Comparison of ENCODE assay signal across 8 cellular contexts in genomic region chr6:32113386-32114352, GRCh38. TPM values are rescaled to one million over a fixed set of nuclear protein-coding genes. Genes with fewer than 3 reads are reported as not detected.
DNase-seq lines count a peak whose midpoint lies in the region; ATAC-seq, FAIRE-seq and TF ChIP-seq lines count a peak whose summit lies in the region.

No MANE protein-coding gene starts in this region.

- H3K9me3 ChIP-seq in HCT116 (ENCODE audit: control insufficient read depth in 1 of 2, insufficient read depth in 1 of 2, low read depth in 1 of 2, low read length in 2 of 2) (no peaks in the 10 kb centered on the region), astrocyte (ENCODE audit: insufficient read depth, low read depth, low read length) (no peaks in the 10 kb centered on the region), hepatocyte (ENCODE audit: low read depth) (no peaks in the 10 kb centered on the region)

- peak overlapping the region; percentile 22 for H3K4me2 ChIP-seq in HCT116 (ENCODE audit: low read length)
- H3K4me2 ChIP-seq in astrocyte (ENCODE audit: low read length): no peak overlapping the region
- no peak overlapping the region for H3K4me2 ChIP-seq in hepatocyte

- peaks cover 26% of the 10 kb centered on the region for H3K27me3 Mint-ChIP-seq in astrocyte (ENCODE audit: low read depth, unreplicated experiment)

- BruUV-seq in HCT116 (replicated peaks; lab: Mats Ljungman, UMichigan): no TSS peak

- TF ChIP-seq RAD21 in HCT116 (IDR thresholded peaks at IDR 0.05; ENCODE audit: low read depth): peak; percentile 33

- H3K9me3 Mint-ChIP-seq in astrocyte (ENCODE audit: unreplicated experiment): no peaks in the 10 kb centered on the region

- POLR2A ChIA-PET in HCT116 (lab: Charles Lee) (no interaction called here), GM10248 (lab: Yijun Ruan, JAX) (no interaction called here)

- no peak overlapping the region for H2AFZ ChIP-seq in HCT116 (ENCODE audit: low read depth, low read length, poor library complexity, severe bottlenecking)
- H2AFZ ChIP-seq in astrocyte (ENCODE audit: low read depth, low read length): no peak overlapping the region
- H2AFZ ChIP-seq in hepatocyte: no peak overlapping the region

- H3K4me1 Mint-ChIP-seq in astrocyte (ENCODE audit: low read depth, unreplicated experiment): peaks cover 12% of the 10 kb centered on the region

- H3K27ac ChIP-seq in HCT116 (ENCODE audit: low read depth, low read length) (no peak overlapping the region), astrocyte (ENCODE audit: low read depth, low read length) (no peak overlapping the region), hepatocyte (peak overlapping the region; percentile 84)

- no peak overlapping the region for H3K4me3 Mint-ChIP-seq in astrocyte (ENCODE audit: unreplicated experiment)

- no peaks in the 10 kb centered on the region for H3K27me3 ChIP-seq in HCT116 (ENCODE audit: insufficient read depth, low read length)
- H3K27me3 ChIP-seq in astrocyte (ENCODE audit: insufficient read depth, low read length): peaks cover 5% of the 10 kb centered on the region
- no peaks in the 10 kb centered on the region for H3K27me3 ChIP-seq in hepatocyte

- no peak overlapping the region for H3K27ac Mint-ChIP-seq in astrocyte (ENCODE audit: unreplicated experiment)

- CTCF ChIA-PET in HCT116 (lab: Charles Lee): no interaction called here
- CTCF ChIA-PET in GM10248 (lab: Yijun Ruan, JAX): interaction anchor here (0.9 to 5.5 kb wide), 3 partner anchors 10 to 29 kb away, joined by 3 to 64 read pairs (median 4); partner anchors contain the start of genes ATF6B and FKBPL

- DNase-seq in HCT116 (ENCODE audit: low read depth, low spot score): no peak
- DNase-seq in astrocyte (ENCODE audit: low read depth): peak; percentile 69
- peak; percentile 82 for DNase-seq in hepatocyte (ENCODE audit: low spot score)
- peak; percentile 87 for DNase-seq in renal cortical epithelial cell (ENCODE audit: low read depth)
- no peak for DNase-seq in 8988T
- no peak for DNase-seq in NCI-H446 treated with DMSO at 0.1 percent for 48 hours (lab: John Stamatoyannopoulos, UW)
- DNase-seq in GM10248 (ENCODE audit: extremely low spot score): no peak

- H3K4me3 ChIP-seq in HCT116 (replicated peaks in 1 of 2; ENCODE audit: low read depth in 1 of 2, low read length in 2 of 2) (no peak overlapping the region), astrocyte (ENCODE audit: insufficient read depth, low read depth, low read length) (no peak overlapping the region), hepatocyte (no peak overlapping the region)

- H3K79me2 ChIP-seq in HCT116 (ENCODE audit: insufficient read depth, low read length) (no peaks in the 10 kb centered on the region), astrocyte (ENCODE audit: insufficient read depth, low read length) (no peaks in the 10 kb centered on the region), hepatocyte (no peaks in the 10 kb centered on the region)

- ATAC-seq in HCT116 (peak; percentile 53), HG02885 (IDR thresholded peaks at IDR 0.05; ENCODE audit: poor library complexity, unreplicated experiment) (no peak)

- H4K20me1 ChIP-seq in HCT116 (ENCODE audit: insufficient read depth) (no peaks in the 10 kb centered on the region), astrocyte (ENCODE audit: insufficient read depth, low read length) (peaks cover 14% of the 10 kb centered on the region), hepatocyte (ENCODE audit: insufficient read depth, poor library complexity, severe bottlenecking) (no peaks in the 10 kb centered on the region)

- intact Hi-C loops in HCT116 (cut with micrococcal nuclease): no loop called here

- H3K9me2 ChIP-seq in HCT116 (ENCODE audit: insufficient read depth) (no peaks in the 10 kb centered on the region), hepatocyte (replicated peaks; ENCODE audit: insufficient read depth) (no peaks in the 10 kb centered on the region)

- peaks cover 6 to 14% of the 10 kb centered on the region in 2 experiments; a peak in 3 of 4 replicates for H3K36me3 ChIP-seq in HCT116 (ENCODE audit: control insufficient read depth in 1 of 2, insufficient read depth in 2 of 2, low read length in 2 of 2)
- H3K36me3 ChIP-seq in astrocyte (ENCODE audit: insufficient read depth, low read length): peaks cover 16% of the 10 kb centered on the region
- no peaks in the 10 kb centered on the region for H3K36me3 ChIP-seq in hepatocyte (replicated peaks; ENCODE audit: insufficient read depth, low read depth)

- no peak for TF ChIP-seq POLR2A in HCT116 (IDR thresholded peaks at IDR 0.05; ENCODE audit: borderline replicate concordance, extremely low read depth, insufficient read depth, insufficient read length)

- H3K4me1 ChIP-seq in HCT116 (ENCODE audit: control insufficient read depth in 1 of 2, insufficient read depth in 2 of 2, low read length in 2 of 2): peaks cover 0 to 24% of the 10 kb centered on the region in 2 experiments; a peak in 2 of 4 replicates
- H3K4me1 ChIP-seq in astrocyte (ENCODE audit: insufficient read depth, low read length): peaks cover 15% of the 10 kb centered on the region
- peaks cover 17% of the 10 kb centered on the region for H3K4me1 ChIP-seq in hepatocyte (ENCODE audit: insufficient read depth)

- TF ChIP-seq CTCF in HCT116 (IDR thresholded peaks at IDR 0.05 in 2 of 3, conservative IDR thresholded peaks at IDR 0.05 in 1 of 3; ENCODE audit: borderline replicate concordance in 1 of 3, insufficient read depth in 1 of 3, low read depth in 2 of 3, low read length in 2 of 3) (peak in 1 of 3 experiments; percentile 12; a peak in 1 of 6 replicates), astrocyte (IDR thresholded peaks at IDR 0.05; ENCODE audit: insufficient read depth, low read depth, low read length) (peak; percentile 24), hepatocyte (IDR thresholded peaks at IDR 0.05; ENCODE audit: poor library complexity) (peak; percentile 37), GM10248 (IDR thresholded peaks at IDR 0.05; ENCODE audit: control extremely low read depth, extremely low read depth, low read depth, missing control alignments) (no peak)

- peaks cover 17% of the 10 kb centered on the region for H3K36me3 Mint-ChIP-seq in astrocyte (ENCODE audit: low read depth, unreplicated experiment)

- WGBS in hepatocyte (ENCODE audit: low lambda C conversion rate, missing lambda C conversion rate): 85% methylated on average over 9 of the region's 9 CpGs

- FAIRE-seq in astrocyte (lab: Jason Lieb, UNC): no peak

- RAD21 ChIA-PET in HCT116 (lab: Charles Lee; ENCODE audit: low non-redundant PET in 1 of 2, low total read pairs in 2 of 2, uncharacterized antibody in 2 of 2, unreplicated experiment in 2 of 2): no interaction called here

- H3K9ac ChIP-seq in HCT116 (ENCODE audit: low read length) (no peak overlapping the region), astrocyte (ENCODE audit: low read length) (peak overlapping the region; percentile 7)

TF ChIP-seq in HCT116, 20 proteins besides CTCF, POLR2A, EP300 and RAD21 (continues in another document):
- TF ChIP-seq EZH2phosphoT487 (IDR thresholded peaks at IDR 0.05; ENCODE audit: borderline replicate concordance): no peak
- no peak for TF ChIP-seq EZH2 (IDR thresholded peaks at IDR 0.05)
- TF ChIP-seq SIN3A (IDR thresholded peaks at IDR 0.05; ENCODE audit: low read depth): no peak
- no peak for TF ChIP-seq EGR1 (IDR thresholded peaks at IDR 0.05; ENCODE audit: low read depth)
- no peak for TF ChIP-seq MAX (IDR thresholded peaks at IDR 0.05)
- TF ChIP-seq, protein P1, sequence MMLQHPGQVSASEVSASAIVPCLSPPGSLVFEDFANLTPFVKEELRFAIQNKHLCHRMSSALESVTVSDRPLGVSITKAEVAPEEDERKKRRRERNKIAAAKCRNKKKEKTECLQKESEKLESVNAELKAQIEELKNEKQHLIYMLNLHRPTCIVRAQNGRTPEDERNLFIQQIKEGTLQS (IDR thresholded peaks at IDR 0.05): no peak
- no peak for TF ChIP-seq POLR2AphosphoS5 (IDR thresholded peaks at IDR 0.05; ENCODE audit: low read depth, low read length)
- no peak for TF ChIP-seq CEBPB (IDR thresholded peaks at IDR 0.05; ENCODE audit: low read depth)
- no peak for TF ChIP-seq CBX3 (IDR thresholded peaks at IDR 0.05; ENCODE audit: low read depth)
- TF ChIP-seq SP1 (IDR thresholded peaks at IDR 0.05; ENCODE audit: low read depth): no peak
- TF ChIP-seq YY1 (IDR thresholded peaks at IDR 0.05; ENCODE audit: extremely low read depth, insufficient replicate concordance, low read depth, low read length): no peak

RNA-seq across cellular contexts. Expression of gene TNXB, which starts 4.5 kb away (rescaled TPM):
- total RNA-seq in HCT116 (2021; ENCODE audit: unreplicated experiment) (8.5 TPM), astrocyte (1.8 and 2.3 TPM in 2 replicates), hepatocyte (11.6 and 22.0 TPM in 2 replicates), renal cortical epithelial cell (0.75 TPM in 1 of 2 replicates, not detected in the other)
- polyA plus RNA-seq in HCT116 (2012): 4.7 and 7.1 TPM in 2 replicates
- polyA plus RNA-seq in hepatocyte: 7.3 and 9.2 TPM in 2 replicates

RNA-seq across cellular contexts. Expression of gene ATF6B, which starts 14.4 kb away (rescaled TPM):
- total RNA-seq in HCT116 (2021; ENCODE audit: unreplicated experiment) (63.9 TPM), astrocyte (68.7 and 70.1 TPM in 2 replicates), hepatocyte (37.9 and 41.9 TPM in 2 replicates), renal cortical epithelial cell (16.5 and 26.2 TPM in 2 replicates)
- 55.7 and 75.2 TPM in 2 replicates for polyA plus RNA-seq in HCT116 (2012)
- polyA plus RNA-seq in hepatocyte: 43.7 and 52.6 TPM in 2 replicates

RNA-seq across cellular contexts. Expression of gene FKBPL, which starts 16.4 kb away (rescaled TPM):
- 11.2 TPM for total RNA-seq in HCT116 (2021; ENCODE audit: unreplicated experiment)
- polyA plus RNA-seq in HCT116 (2012): 8.8 and 12.2 TPM in 2 replicates
- total RNA-seq in astrocyte: 5.2 TPM in 2 replicates
- total RNA-seq in hepatocyte: 5.7 and 6.0 TPM in 2 replicates
- polyA plus RNA-seq in hepatocyte: 6.2 and 6.3 TPM in 2 replicates
- 5.6 and 7.6 TPM in 2 replicates for total RNA-seq in renal cortical epithelial cell

RNA-seq across cellular contexts. Expression of gene PRRT1, which starts 38.1 kb away (rescaled TPM):
- total RNA-seq in HCT116 (2021; ENCODE audit: unreplicated experiment) (6.1 TPM), astrocyte (0.45 and 0.67 TPM in 2 replicates), hepatocyte (0.10 TPM in 1 of 2 replicates, not detected in the other), renal cortical epithelial cell (not detected in 2 replicates)
- polyA plus RNA-seq in HCT116 (2012): 4.0 and 4.8 TPM in 2 replicates
- polyA plus RNA-seq in hepatocyte: 0.91 and 4.0 TPM in 2 replicates

RNA-seq across cellular contexts. Expression of gene PPT2, which starts 40.3 kb away (rescaled TPM):
- total RNA-seq in HCT116 (2021; ENCODE audit: unreplicated experiment) (21.0 TPM), astrocyte (25.6 and 33.0 TPM in 2 replicates), hepatocyte (20.2 and 27.2 TPM in 2 replicates), renal cortical epithelial cell (10.4 and 48.7 TPM in 2 replicates)
- polyA plus RNA-seq in HCT116 (2012): 12.8 and 16.4 TPM in 2 replicates
- polyA plus RNA-seq in hepatocyte: 29.7 and 34.3 TPM in 2 replicates

Comparison
In these comparisons a context has a peak if more than half of its experiments do, and no peak if none do; other contexts are left out.
1. DNase-seq: peak in astrocyte (single experiment), hepatocyte (single experiment) and renal cortical epithelial cell (single experiment); none in HCT116 (single experiment), 8988T (single experiment), NCI-H446 treated with DMSO at 0.1 percent for 48 hours (single experiment) and GM10248 (single experiment).